Comparison of ENCODE assay signal across 8 cellular contexts in the genomic region with DNA sequence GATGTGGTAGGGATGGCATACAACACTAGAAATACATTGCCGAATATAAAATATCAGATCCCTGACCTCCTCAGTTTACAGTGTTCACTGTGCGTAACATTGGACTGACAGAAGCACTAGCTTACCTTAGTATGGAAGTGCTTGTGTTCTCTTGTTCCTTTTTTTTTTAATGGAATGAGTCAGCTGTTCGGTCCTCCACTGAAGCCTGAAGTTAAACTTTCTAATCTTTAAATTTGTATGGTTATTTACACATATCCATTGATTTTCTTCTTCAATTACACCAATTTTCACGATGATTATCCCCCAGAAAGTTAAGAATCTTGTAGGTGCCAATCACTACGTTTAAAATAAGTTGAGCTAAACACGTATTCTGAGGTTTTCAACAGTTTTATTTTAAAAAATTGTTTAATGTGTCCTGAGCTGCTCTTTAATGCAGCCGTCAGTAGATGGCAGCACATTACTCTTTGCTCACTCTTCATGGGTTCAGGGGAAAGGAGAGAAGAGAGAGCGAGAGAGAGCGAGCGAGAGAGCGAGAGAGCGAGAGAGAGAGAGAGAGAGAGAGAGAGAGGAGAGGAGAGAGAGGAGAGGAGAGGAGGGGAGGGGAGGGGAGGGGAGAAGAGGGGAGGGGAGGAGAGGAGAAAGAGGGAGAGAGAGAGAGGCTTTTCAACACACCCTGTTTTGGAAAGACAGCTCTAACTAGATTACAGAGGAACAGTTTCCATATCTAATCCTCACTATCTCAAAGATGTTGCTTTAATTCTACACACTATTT.
A peak's percentile ranks its signal among the peaks of the same experiment; 100 is the strongest.
DNase-seq lines count a peak whose midpoint lies in the region; ATAC-seq and TF ChIP-seq lines count a peak whose summit lies in the region.

No MANE protein-coding gene starts in this region.

- peak overlapping the region; percentile 95 for H3K4me2 ChIP-seq in OCI-LY3 (ENCODE audit: low read length)

- peak overlapping the region; percentile 72 for H3K9ac ChIP-seq in OCI-LY3 (ENCODE audit: low read length)

- TF ChIP-seq CTCF in OCI-LY3 (IDR thresholded peaks at IDR 0.05; ENCODE audit: low read depth, low read length) (peak; percentile 75), fibroblast of the aortic adventitia (IDR thresholded peaks at IDR 0.05; ENCODE audit: insufficient read depth, low read length) (peak; percentile 80), neutrophil (IDR thresholded peaks at IDR 0.05) (peak; percentile 61), thoracic aorta (IDR thresholded peaks at IDR 0.05) (peak; percentile 49)

- DNase-seq in C1 segment of cervical spinal cord (lab: John Stamatoyannopoulos, UW) (peak in 11 of 14 donors; percentile 12 to 57 (median 34)), fibroblast of the aortic adventitia (ENCODE audit: low read depth) (peak; percentile 92), thoracic aorta (ENCODE audit: low spot score) (peak; percentile 6)
- DNase-seq in activated T-cell treated with anti-CD3 and anti-CD28 coated beads, Interleukin-2, amount 50 U/mL, for 48 hours: peak; percentile 46 to 47

- H3K4me1 ChIP-seq in OCI-LY3 (ENCODE audit: low read length) (peaks cover 21% of the 10 kb centered on the region), neutrophil (ENCODE audit: control insufficient read depth in 1 of 2, insufficient read depth in 1 of 2, low read depth in 1 of 2, low read length in 1 of 2) (peaks cover 0 to 6% of the 10 kb centered on the region in 2 experiments), thoracic aorta (ENCODE audit: control insufficient read depth in 1 of 2, low read depth in 2 of 2) (peaks cover 0 to 13% of the 10 kb centered on the region in 2 donors)

- no peaks in the 10 kb centered on the region for H3K79me2 ChIP-seq in OCI-LY3 (ENCODE audit: low read length)

- H4K20me1 ChIP-seq in OCI-LY3 (ENCODE audit: insufficient read depth, low read length): no peaks in the 10 kb centered on the region

- no peaks in the 10 kb centered on the region for H3K27me3 ChIP-seq in OCI-LY3 (ENCODE audit: low read depth, low read length)
- no peaks in the 10 kb centered on the region for H3K27me3 ChIP-seq in neutrophil
- no peaks in the 10 kb centered on the region for H3K27me3 ChIP-seq in thoracic aorta (replicated peaks; ENCODE audit: insufficient read depth)

- H3K27ac ChIP-seq in OCI-LY3 (ENCODE audit: low read length) (peak overlapping the region; percentile 86), neutrophil (no peak overlapping the region), thoracic aorta (no peak overlapping the region)

- ATAC-seq in GM18907 (IDR thresholded peaks at IDR 0.05; ENCODE audit: unreplicated experiment) (peak; percentile 79), HG03565 (IDR thresholded peaks at IDR 0.05; ENCODE audit: unreplicated experiment) (peak; percentile 86), thoracic aorta (ENCODE audit: insufficient number of reproducible peaks, low FRiP score, low read depth) (peak; percentile 83)

- H2AFZ ChIP-seq in OCI-LY3 (ENCODE audit: low read depth, low read length): peak overlapping the region; percentile 94

- H3K36me3 ChIP-seq in OCI-LY3 (replicated peaks; ENCODE audit: low read depth, low read length): no peaks in the 10 kb centered on the region
- no peaks in the 10 kb centered on the region for H3K36me3 ChIP-seq in neutrophil
- H3K36me3 ChIP-seq in thoracic aorta: no peaks in the 10 kb centered on the region

- peak overlapping the region; percentile 78 for H3K4me3 ChIP-seq in OCI-LY3 (ENCODE audit: low read length)
- peak overlapping the region; percentile 36 for H3K4me3 ChIP-seq in fibroblast of the aortic adventitia (ENCODE audit: low read depth, low read length)
- H3K4me3 ChIP-seq in neutrophil (ENCODE audit: low read depth in 1 of 2, low read length in 1 of 2): no peak overlapping the region
- H3K4me3 ChIP-seq in thoracic aorta: peak overlapping the region; percentile 59

- H3K9me3 ChIP-seq in OCI-LY3 (ENCODE audit: insufficient read depth, low read length) (no peaks in the 10 kb centered on the region), neutrophil (no peaks in the 10 kb centered on the region), thoracic aorta (no peaks in the 10 kb centered on the region)

Comparison
In these comparisons a context has a peak if more than half of its experiments do, and no peak if none do; other contexts are left out.
1. DNase-seq: peak in every context shown above with its lines; median percentile 92 in fibroblast of the aortic adventitia; 46 in activated T-cell treated with anti-CD3 and anti-CD28 coated beads, Interleukin-2, amount 50 U/mL, for 48 hours; 34 in C1 segment of cervical spinal cord; 6 in thoracic aorta.
2. H3K4me3 ChIP-seq: peak in OCI-LY3 (single experiment), fibroblast of the aortic adventitia (single experiment) and thoracic aorta (single experiment); none in neutrophil (0 of 2).
3. Peak in every context shown above with its lines, with median percentiles within 50 percentile points of each other: ATAC-seq and CTCF ChIP-seq.